In genomic region chr3:71397046-71397445, GRCh38 we compare ENCODE assay signal across 9 cellular contexts.
A peak's percentile ranks its signal among the peaks of the same experiment; 100 is the strongest.
DNase-seq lines count a peak whose midpoint lies in the region; ATAC-seq, FAIRE-seq and TF ChIP-seq lines count a peak whose summit lies in the region.
"Had no signal": no experiment of that assay in that cellular context is flagged by ENCODE, and none has a peak within 500 bp of the region (broad histone marks: within the 10 kb centered on the region; RNA-seq: fewer than 3 reads in every experiment).

No MANE protein-coding gene starts in this region.

- peak in 1 of 2 donors; percentile 50 for ATAC-seq in upper lobe of left lung (ENCODE audit: low FRiP score in 2 of 2)

- H3K36me3 ChIP-seq in keratinocyte (ENCODE audit: control insufficient read depth in 2 of 2, extremely low read depth in 1 of 2, insufficient read depth in 2 of 2, low read length in 2 of 2) = no peaks in the 10 kb centered on the region
- H3K36me3 ChIP-seq in upper lobe of left lung = no peaks in the 10 kb centered on the region

- H3K4me3 ChIP-seq in HL-60 (replicated peaks; ENCODE audit: insufficient read depth, low read length) = no peak overlapping the region
- H3K4me3 ChIP-seq in keratinocyte (ENCODE audit: control insufficient read depth in 2 of 3, extremely low read depth in 1 of 3, insufficient read depth in 2 of 3, low read depth in 1 of 3, low read length in 3 of 3) = no peak overlapping the region
- H3K4me3 ChIP-seq in upper lobe of left lung = no peak overlapping the region
- H3K4me3 ChIP-seq: SK-N-MC had no signal

- no peak for TF ChIP-seq POLR2A in upper lobe of left lung (IDR thresholded peaks at IDR 0.05)

- H3K9ac ChIP-seq in keratinocyte (ENCODE audit: control insufficient read depth, extremely low read depth, insufficient read depth, low read length) = no peak overlapping the region

- no peaks in the 10 kb centered on the region for H3K79me2 ChIP-seq in keratinocyte (ENCODE audit: control insufficient read depth, insufficient read depth, low read length)

- peak overlapping the region; percentile 52 for H2AFZ ChIP-seq in keratinocyte (ENCODE audit: control insufficient read depth, low read length)

- no peaks in the 10 kb centered on the region for H3K9me3 ChIP-seq in keratinocyte (ENCODE audit: control insufficient read depth, low read depth, low read length)
- no peaks in the 10 kb centered on the region for H3K9me3 ChIP-seq in upper lobe of left lung

- H3K4me3 Mint-ChIP-seq in activated naive CD8-positive, alpha-beta T cell = peak overlapping the region; percentile 86

- peak; percentile 42 for DNase-seq in COLO829 (ENCODE audit: low spot score)
- peak in 1 of 2 experiments; percentile 18 for DNase-seq in HL-60 (ENCODE audit: low read depth in 1 of 2, low spot score in 1 of 2)
- no peak for DNase-seq in keratinocyte (ENCODE audit: low read depth, low spot score)
- no peak for DNase-seq in upper lobe of left lung
- DNase-seq in amygdala (lab: John Stamatoyannopoulos, UW) = no peak
- no peak for DNase-seq in NCI-H446 treated with DMSO at 0.1 percent for 48 hours (lab: John Stamatoyannopoulos, UW)
- DNase-seq in putamen (ENCODE audit: low spot score) = no peak

- H4K20me1 ChIP-seq in keratinocyte (ENCODE audit: control insufficient read depth, extremely low read depth, insufficient read depth, low read length) = no peaks in the 10 kb centered on the region

- H3K9me3 Mint-ChIP-seq in activated naive CD8-positive, alpha-beta T cell (ENCODE audit: low read depth) = peaks cover 5% of the 10 kb centered on the region

- H3K27me3 ChIP-seq in HL-60 (ENCODE audit: insufficient read depth, poor library complexity, severe bottlenecking) (no peaks in the 10 kb centered on the region), keratinocyte (ENCODE audit: control insufficient read depth, extremely low read depth, insufficient read depth, low read length) (no peaks in the 10 kb centered on the region), upper lobe of left lung (no peaks in the 10 kb centered on the region)

- peak; percentile 48 for TF ChIP-seq CTCF in HL-60 (IDR thresholded peaks at IDR 0.05; ENCODE audit: insufficient read depth, low read length)
- peak; percentile 37 to 45 (median 42) for TF ChIP-seq CTCF in keratinocyte (optimal IDR thresholded peaks at IDR 0.05 in 1 of 3, IDR thresholded peaks at IDR 0.05 in 1 of 3, conservative IDR thresholded peaks at IDR 0.05 in 1 of 3; ENCODE audit: extremely low read depth in 1 of 3, insufficient read depth in 2 of 3, low read length in 3 of 3)
- TF ChIP-seq CTCF in upper lobe of left lung (IDR thresholded peaks at IDR 0.05) = peak in 5 of 6 experiments; percentile 59 to 66 (median 60)

- dilution Hi-C loops in keratinocyte (cut with MboI; ENCODE audit: extremely low pct_ligation_motif_present, low sequenced_read_pairs) = no loop called here

- peaks cover 10% of the 10 kb centered on the region for H3K36me3 Mint-ChIP-seq in activated naive CD8-positive, alpha-beta T cell

- peaks cover 4% of the 10 kb centered on the region for H3K4me1 ChIP-seq in keratinocyte (ENCODE audit: control insufficient read depth, extremely low read depth, insufficient read depth, low read length)
- peaks cover 20 to 40% (median 27%) of the 10 kb centered on the region in 4 donors for H3K4me1 ChIP-seq in upper lobe of left lung

- H3K4me1 Mint-ChIP-seq in activated naive CD8-positive, alpha-beta T cell (ENCODE audit: low read depth) = peaks cover 89% of the 10 kb centered on the region

- no peak for TF ChIP-seq EP300 in upper lobe of left lung (IDR thresholded peaks at IDR 0.05)

- H3K27me3 Mint-ChIP-seq in activated naive CD8-positive, alpha-beta T cell = no peaks in the 10 kb centered on the region

- FAIRE-seq in keratinocyte (lab: Jason Lieb, UNC) = no peak

- H3K9me1 ChIP-seq in keratinocyte (ENCODE audit: control insufficient read depth, extremely low read depth, insufficient read depth, low read length) = no peaks in the 10 kb centered on the region

- peak overlapping the region; percentile 98 for H3K27ac Mint-ChIP-seq in activated naive CD8-positive, alpha-beta T cell

- H3K4me2 ChIP-seq in keratinocyte (ENCODE audit: control insufficient read depth, extremely low read depth, insufficient read depth, low read depth, low read length) = no peak overlapping the region

- no peak overlapping the region for H3K27ac ChIP-seq in HL-60 (replicated peaks)
- H3K27ac ChIP-seq in keratinocyte (ENCODE audit: control insufficient read depth, insufficient read depth, low read length) = no peak overlapping the region
- H3K27ac ChIP-seq in upper lobe of left lung = no peak overlapping the region
- H3K27ac ChIP-seq: SK-N-MC had no signal

- WGBS in upper lobe of left lung, 2 donors = 29 to 34% methylated on average over 5 of the region's 5 CpGs
